Comparison of ENCODE assay signal across 20 cellular contexts in genomic region chr10:71479831-71480230, GRCh38.
"Had no signal": no experiment of that assay in that cellular context is flagged by ENCODE, and none has a peak within 500 bp of the region (broad histone marks: within the 10 kb centered on the region; RNA-seq: fewer than 3 reads in every experiment).

No MANE protein-coding gene starts in this region.

- H3K9me3 ChIP-seq: SJSA1 had no signal

- H3K36me3 ChIP-seq: SJSA1 had no signal

- H3K27me3 ChIP-seq: SJSA1 had no signal

- H3K4me3 ChIP-seq: SJSA1, SK-N-MC had no signal

- H3K27ac ChIP-seq: HL-60, SJSA1, SK-N-MC had no signal

- DNase-seq: KBM-7, MV-4-11, NCI-H1048, NCI-H1105, NCI-H1436 treated with DMSO at 0.1 percent for 48 hours, NCI-H1694, NCI-H187 treated with DMSO at 0.1 percent for 48 hours, NCI-H2029 treated with DMSO at 0.1 percent for 48 hours, NCI-H226, NCI-H446 treated with DMSO at 0.1 percent for 48 hours, NCI-H524 treated with DMSO at 0.1 percent for 48 hours, NCI-H69, NCI-H774, Right ventricle myocardium superior, RPMI8226, SIG-M5 had no signal

- FAIRE-seq: RCC 7860 had no signal
